In genomic region chr18:30527226-30527625, GRCh38 we compare ENCODE assay signal across 20 cellular contexts.
DNase-seq lines count a peak whose midpoint lies in the region; ATAC-seq and TF ChIP-seq lines count a peak whose summit lies in the region.
"Had no signal": no experiment of that assay in that cellular context is flagged by ENCODE, and none has a peak within 500 bp of the region (broad histone marks: within the 10 kb centered on the region; RNA-seq: fewer than 3 reads in every experiment).

No MANE protein-coding gene starts in this region.

- intact Hi-C loops in left ventricle myocardium superior (cut with micrococcal nuclease) = no loop called here
- intact Hi-C loops in vagina (cut with DNase I) = no loop called here

- H3K9me3 ChIP-seq in cardiac muscle cell (ENCODE audit: low read depth) (no peaks in the 10 kb centered on the region), vagina (no peaks in the 10 kb centered on the region)

- H3K4me1 ChIP-seq in cardiac muscle cell (ENCODE audit: low read depth) (peaks cover 7% of the 10 kb centered on the region), vagina (no peaks in the 10 kb centered on the region)

- TF ChIP-seq CTCF in cardiac muscle cell (IDR thresholded peaks at IDR 0.05; ENCODE audit: low read depth, low read length) (no peak), vagina (IDR thresholded peaks at IDR 0.05) (no peak)

- no peak for TF ChIP-seq POLR2A in vagina (IDR thresholded peaks at IDR 0.05)

- H3K4me3 ChIP-seq in cardiac muscle cell = no peak overlapping the region
- H3K4me3 ChIP-seq in vagina = no peak overlapping the region

- no peak for ATAC-seq in left ventricle myocardium superior
- ATAC-seq: PC-3 had no signal

- DNase-seq in cardiac muscle cell (ENCODE audit: low read depth in 1 of 2, low spot score in 1 of 2) (peak in 1 of 2 donors; percentile 38), left ventricle myocardium superior (no peak), globus pallidus (ENCODE audit: low spot score) (peak; percentile 33), pons (ENCODE audit: low spot score) (peak; percentile 72), GOT3 (lab: John Stamatoyannopoulos, UW) (no peak), vagina (ENCODE audit: extremely low spot score in 2 of 2) (no peak)
- no peak for DNase-seq in stimulated activated CD4-positive, alpha-beta T cell treated with anti-CD3 and anti-CD28 coated beads, Interleukin-4, amount 100 ng/mL, for 4 hours
- DNase-seq: 8988T; C1 segment of cervical spinal cord; CD8-positive, alpha-beta memory T cell; DMS53; GDM1; Karpas-422; MV-4-11; NCI-H1694; NCI-H2081; NCI-H446 treated with DMSO at 0.1 percent for 48 hours; NCI-H526 treated with DMSO at 0.1 percent for 48 hours; PC-3; Right ventricle myocardium superior had no signal

- H3K27me3 ChIP-seq in cardiac muscle cell = no peaks in the 10 kb centered on the region
- H3K27me3 ChIP-seq in vagina = no peaks in the 10 kb centered on the region

- H3K36me3 ChIP-seq in cardiac muscle cell = no peaks in the 10 kb centered on the region
- no peaks in the 10 kb centered on the region for H3K36me3 ChIP-seq in vagina

- H3K27ac ChIP-seq in cardiac muscle cell (peak overlapping the region; percentile 15), vagina (no peak overlapping the region)

Comparison
In these comparisons a context has a peak if more than half of its experiments do, and no peak if none do; other contexts are left out.
1. DNase-seq: peak in globus pallidus (single experiment) and pons (single experiment); none in left ventricle myocardium superior (single experiment), GOT3 (single experiment), stimulated activated CD4-positive, alpha-beta T cell treated with anti-CD3 and anti-CD28 coated beads, Interleukin-4, amount 100 ng/mL, for 4 hours (0 of 2) and vagina (0 of 2).